Comparison of ENCODE assay signal across 9 cellular contexts in genomic region chr13:87678353-87678752, GRCh38. TPM values are rescaled to one million over a fixed set of nuclear protein-coding genes. Genes with fewer than 3 reads are reported as not detected.
DNase-seq lines count a peak whose midpoint lies in the region; ATAC-seq and TF ChIP-seq lines count a peak whose summit lies in the region.
"Had no signal": no experiment of that assay in that cellular context is flagged by ENCODE, and none has a peak within 500 bp of the region (broad histone marks: within the 10 kb centered on the region; RNA-seq: fewer than 3 reads in every experiment).

No MANE protein-coding gene starts in this region.

- intact Hi-C loops in Right ventricle myocardium superior (cut with DNase I), result no loop called here

- H3K4me3 ChIP-seq in right atrium auricular region, result peak overlapping the region; percentile 21 to 46
- peak overlapping the region; percentile 23 for H3K4me3 ChIP-seq in mononuclear cell (ENCODE audit: low read length)

- no peak for ATAC-seq in Right ventricle myocardium superior (ENCODE audit: poor library complexity)
- ATAC-seq in GM18517 (IDR thresholded peaks at IDR 0.05; ENCODE audit: unreplicated experiment), result no peak
- ATAC-seq in GM21529 (IDR thresholded peaks at IDR 0.05; ENCODE audit: unreplicated experiment), result no peak

- peak overlapping the region; percentile 75 for H3K4me3 Mint-ChIP-seq in chondrocyte (ENCODE audit: unreplicated experiment)

- TF ChIP-seq CTCF in right atrium auricular region (IDR thresholded peaks at IDR 0.05), result no peak
- no peak for TF ChIP-seq CTCF in chondrocyte (IDR thresholded peaks at IDR 0.05)

- H3K9me3 Mint-ChIP-seq in chondrocyte (ENCODE audit: low read depth), result no peaks in the 10 kb centered on the region
- H3K9me3 Mint-ChIP-seq: memory B cell had no signal

- H3K27ac ChIP-seq in right atrium auricular region, result no peak overlapping the region

- H3K9me3 ChIP-seq in right atrium auricular region, result no peaks in the 10 kb centered on the region
- H3K9me3 ChIP-seq in mononuclear cell (ENCODE audit: low read depth, low read length), result no peaks in the 10 kb centered on the region

- peaks cover 2% of the 10 kb centered on the region for H3K36me3 Mint-ChIP-seq in chondrocyte (ENCODE audit: low read depth)
- H3K36me3 Mint-ChIP-seq: memory B cell had no signal

- H3K27me3 Mint-ChIP-seq in chondrocyte (ENCODE audit: low read depth), result peaks cover 48% of the 10 kb centered on the region

- no peaks in the 10 kb centered on the region for H3K36me3 ChIP-seq in right atrium auricular region

- H3K4me1 ChIP-seq in right atrium auricular region, result peaks cover 0 to 17% of the 10 kb centered on the region in 2 donors
- peaks cover 29% of the 10 kb centered on the region for H3K4me1 ChIP-seq in mononuclear cell (ENCODE audit: insufficient read depth, low read length)

- H3K27ac Mint-ChIP-seq in chondrocyte (ENCODE audit: unreplicated experiment), result no peak overlapping the region
- H3K27ac Mint-ChIP-seq: memory B cell had no signal

- H3K27me3 ChIP-seq in right atrium auricular region (peaks cover 6 to 15% of the 10 kb centered on the region in 2 donors), mononuclear cell (ENCODE audit: insufficient read depth, low read length) (peaks cover 56% of the 10 kb centered on the region)

- DNase-seq in right atrium auricular region (ENCODE audit: low spot score) (no peak), Right ventricle myocardium superior (no peak), chondrocyte (ENCODE audit: low spot score) (no peak), midbrain (lab: John Stamatoyannopoulos, UW) (no peak)
- DNase-seq in effector CD8-positive, alpha-beta T cell (lab: John Stamatoyannopoulos, UW), result no peak

- H3K4me1 Mint-ChIP-seq in chondrocyte (ENCODE audit: low read depth), result peaks cover 26% of the 10 kb centered on the region
- H3K4me1 Mint-ChIP-seq: memory B cell had no signal

RNA-seq across cellular contexts. Expression of gene SLITRK5, which starts 7.2 kb away (rescaled TPM):
- total RNA-seq in right atrium auricular region (under 1 TPM; 0.04 to 0.07 TPM), Right ventricle myocardium superior (0.03 TPM), chondrocyte (0.02 to 0.29 TPM (median 0.03 TPM) in 3 replicates), mononuclear cell (under 0.01 TPM)
